Comparison of ENCODE assay signal across 9 cellular contexts in genomic region chr1:227771771-227772170, GRCh38. TPM values are rescaled to one million over a fixed set of nuclear protein-coding genes. Genes with fewer than 3 reads are reported as not detected.
"Had no signal": no experiment of that assay in that cellular context is flagged by ENCODE, and none has a peak within 500 bp of the region (broad histone marks: within the 10 kb centered on the region; RNA-seq: fewer than 3 reads in every experiment).

No MANE protein-coding gene starts in this region.

- H3K4me2 ChIP-seq: GM23338 had no signal

- H3K4me3 ChIP-seq: GM23338, HAP-1, K562 had no signal

- ATAC-seq: GM23338, HCT116, K562 had no signal

- H3K9me3 ChIP-seq: HAP-1 had no signal

- H2AFZ ChIP-seq: GM23338 had no signal

- H3K4me1 ChIP-seq: HAP-1 had no signal

- DNase-seq: HFFc6, IMR-90, KG1 had no signal

RNA-seq across cellular contexts. Expression of gene PRSS38, which starts 43.7 kb away (rescaled TPM):
- total RNA-seq: GM23338, H1, HFFc6, HT-29, IMR-90 had no signal
